Comparison of ENCODE assay signal across 11 cellular contexts in the genomic region with DNA sequence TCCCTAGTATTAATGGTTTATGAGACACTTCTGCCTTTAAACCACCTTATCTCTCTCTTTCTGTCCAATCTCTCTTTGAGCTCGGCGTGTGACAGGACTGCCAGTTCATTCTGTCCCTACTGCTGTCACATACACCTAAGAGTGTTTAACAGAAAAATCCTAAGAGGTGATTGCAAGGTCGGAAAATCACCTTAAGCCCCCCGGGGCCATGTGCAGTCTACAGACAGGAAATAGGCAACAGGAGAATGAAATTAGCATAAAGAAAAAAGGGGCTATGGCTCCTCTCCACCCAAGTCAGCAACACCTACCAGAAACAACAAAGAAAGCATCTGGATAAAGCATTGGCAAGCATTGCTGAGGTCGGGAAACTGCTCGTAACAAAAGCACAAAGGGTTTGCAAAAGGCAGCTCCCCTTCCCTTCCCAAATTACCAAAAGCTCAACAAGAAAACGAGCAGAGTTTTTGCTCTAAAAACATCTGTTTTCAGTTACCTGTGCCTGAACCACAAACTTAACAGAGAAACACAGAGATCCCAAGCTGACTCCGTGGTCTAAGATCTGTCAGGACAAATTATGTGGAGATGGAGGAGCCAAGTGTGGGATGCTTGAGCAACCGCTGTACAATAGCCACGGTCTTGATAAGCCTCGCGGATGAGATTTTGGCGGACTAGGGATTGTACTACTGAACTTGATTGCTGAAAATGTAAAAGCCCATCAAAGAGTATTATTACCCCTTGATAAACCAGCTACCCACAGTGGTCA. TPM values are rescaled to one million over a fixed set of nuclear protein-coding genes. Genes with fewer than 3 reads are reported as not detected.
DNase-seq lines count a peak whose midpoint lies in the region; ATAC-seq and FAIRE-seq lines count a peak whose summit lies in the region.
"Had no signal": no experiment of that assay in that cellular context is flagged by ENCODE, and none has a peak within 500 bp of the region (broad histone marks: within the 10 kb centered on the region; RNA-seq: fewer than 3 reads in every experiment).

No MANE protein-coding gene starts in this region.

- ATAC-seq in GM18868 (IDR thresholded peaks at IDR 0.05; ENCODE audit: unreplicated experiment) (peak; percentile 72), HG03108 (IDR thresholded peaks at IDR 0.05; ENCODE audit: unreplicated experiment) (peak; percentile 45)

- no peak overlapping the region for H3K18ac ChIP-seq in neuronal stem cell (ENCODE audit: low read length)

- no CpG with 5 or more reads among the region's 13 CpGs for WGBS in neuronal stem cell (ENCODE audit: extremely low coverage in 2 of 2, insufficient read length in 2 of 2, insufficient replicate concordance in 1 of 2), 2 donors

- FAIRE-seq in HTR-8/SVneo (lab: Jason Lieb, UNC), result no peak

- no peak overlapping the region for H3K4me2 ChIP-seq in neuronal stem cell (ENCODE audit: insufficient read depth, low read length, poor library complexity, severe bottlenecking)

- H2AFZ ChIP-seq in neuronal stem cell (ENCODE audit: low read length), result peak overlapping the region; percentile 62

- H3K9ac ChIP-seq in adipocyte (ENCODE audit: low read length), result no peak overlapping the region
- no peak overlapping the region for H3K9ac ChIP-seq in neuronal stem cell (ENCODE audit: low read depth, low read length, poor library complexity)

- no peak overlapping the region for H2BK120ac ChIP-seq in neuronal stem cell (ENCODE audit: low read depth, low read length)

- H4K8ac ChIP-seq in neuronal stem cell (ENCODE audit: low read depth, low read length), result no peak overlapping the region

- H2BK15ac ChIP-seq in neuronal stem cell (ENCODE audit: low read length), result no peak overlapping the region

- H3K27me3 ChIP-seq in adipocyte (replicated peaks; ENCODE audit: control insufficient read depth, insufficient read depth, low read length), result no peaks in the 10 kb centered on the region
- H3K27me3 ChIP-seq in neuronal stem cell (ENCODE audit: control insufficient read depth in 3 of 3, insufficient read depth in 3 of 3, low read depth in 1 of 3, low read length in 3 of 3), result no peaks in the 10 kb centered on the region
- H3K27me3 ChIP-seq: dorsolateral prefrontal cortex, sigmoid colon had no signal

- H3K79me1 ChIP-seq in neuronal stem cell (ENCODE audit: low read depth, low read length), result no peaks in the 10 kb centered on the region

- no peak overlapping the region for H2BK5ac ChIP-seq in neuronal stem cell (ENCODE audit: low read length)

- no peaks in the 10 kb centered on the region for H3K4me1 ChIP-seq in adipocyte (ENCODE audit: control insufficient read depth, insufficient read depth, low read length)
- H3K4me1 ChIP-seq in neuronal stem cell (ENCODE audit: control insufficient read depth in 2 of 2, insufficient read depth in 1 of 2, low read depth in 1 of 2, low read length in 2 of 2), result peaks cover 0 to 6% of the 10 kb centered on the region in 2 donors

- H3K14ac ChIP-seq in neuronal stem cell (ENCODE audit: low read length), result no peak overlapping the region

- no peak overlapping the region for H2AK5ac ChIP-seq in neuronal stem cell (ENCODE audit: low read depth, low read length)

- no peak overlapping the region for H2BK12ac ChIP-seq in neuronal stem cell (ENCODE audit: low read length)

- H3K9me3 ChIP-seq in adipocyte (ENCODE audit: control insufficient read depth, low read length) (no peaks in the 10 kb centered on the region), neuronal stem cell (replicated peaks in 1 of 2; ENCODE audit: control insufficient read depth in 2 of 2, insufficient read depth in 1 of 2, low read depth in 1 of 2, low read length in 2 of 2) (no peaks in the 10 kb centered on the region)
- H3K9me3 ChIP-seq: sigmoid colon had no signal

- H3K4ac ChIP-seq in neuronal stem cell (ENCODE audit: low read length), result no peak overlapping the region

- no peak overlapping the region for H3K27ac ChIP-seq in neuronal stem cell (replicated peaks; ENCODE audit: low read length)
- H3K27ac ChIP-seq: dorsolateral prefrontal cortex, sigmoid colon had no signal

- H3K4me3 ChIP-seq in adipocyte (ENCODE audit: low read length) (no peak overlapping the region), neuronal stem cell (ENCODE audit: low read length in 2 of 2) (no peak overlapping the region)
- H3K4me3 ChIP-seq: dorsolateral prefrontal cortex, sigmoid colon had no signal

- no peak overlapping the region for H4K91ac ChIP-seq in neuronal stem cell (ENCODE audit: low read depth, low read length, poor library complexity)

- H3K36me3 ChIP-seq in adipocyte (ENCODE audit: control insufficient read depth, insufficient read depth, low read length, severe bottlenecking) (no peaks in the 10 kb centered on the region), neuronal stem cell (replicated peaks in 1 of 2; ENCODE audit: control insufficient read depth in 2 of 2, insufficient read depth in 2 of 2, low read length in 2 of 2) (no peaks in the 10 kb centered on the region)
- H3K36me3 ChIP-seq: sigmoid colon had no signal

- no peak overlapping the region for H3K23ac ChIP-seq in neuronal stem cell (ENCODE audit: low read depth, low read length, poor library complexity)

- peak; percentile 91 for DNase-seq in adipocyte (ENCODE audit: low read depth)
- no peak for DNase-seq in neuronal stem cell (ENCODE audit: low spot score)
- no peak for DNase-seq in NCI-H1436 treated with DMSO at 0.1 percent for 48 hours (lab: John Stamatoyannopoulos, UW)
- DNase-seq in HTR-8/SVneo (ENCODE audit: insufficient read length, low spot score), result no peak
- no peak for DNase-seq in GDM1 (lab: John Stamatoyannopoulos, UW)
- DNase-seq: activated CD4-positive, CD25-positive, alpha-beta regulatory T cell; dorsolateral prefrontal cortex; H7; sigmoid colon had no signal

RNA-seq across cellular contexts. Expression of gene ANKRD44, which starts 30.4 kb away (rescaled TPM):
- polyA plus RNA-seq in neuronal stem cell (2013, experiment 1 of 2), result 0.88 TPM
- 0.97 TPM for polyA plus RNA-seq in neuronal stem cell (2013, experiment 2 of 2)
